1 cellular context compared by ENCODE assay signal in the genomic region with DNA sequence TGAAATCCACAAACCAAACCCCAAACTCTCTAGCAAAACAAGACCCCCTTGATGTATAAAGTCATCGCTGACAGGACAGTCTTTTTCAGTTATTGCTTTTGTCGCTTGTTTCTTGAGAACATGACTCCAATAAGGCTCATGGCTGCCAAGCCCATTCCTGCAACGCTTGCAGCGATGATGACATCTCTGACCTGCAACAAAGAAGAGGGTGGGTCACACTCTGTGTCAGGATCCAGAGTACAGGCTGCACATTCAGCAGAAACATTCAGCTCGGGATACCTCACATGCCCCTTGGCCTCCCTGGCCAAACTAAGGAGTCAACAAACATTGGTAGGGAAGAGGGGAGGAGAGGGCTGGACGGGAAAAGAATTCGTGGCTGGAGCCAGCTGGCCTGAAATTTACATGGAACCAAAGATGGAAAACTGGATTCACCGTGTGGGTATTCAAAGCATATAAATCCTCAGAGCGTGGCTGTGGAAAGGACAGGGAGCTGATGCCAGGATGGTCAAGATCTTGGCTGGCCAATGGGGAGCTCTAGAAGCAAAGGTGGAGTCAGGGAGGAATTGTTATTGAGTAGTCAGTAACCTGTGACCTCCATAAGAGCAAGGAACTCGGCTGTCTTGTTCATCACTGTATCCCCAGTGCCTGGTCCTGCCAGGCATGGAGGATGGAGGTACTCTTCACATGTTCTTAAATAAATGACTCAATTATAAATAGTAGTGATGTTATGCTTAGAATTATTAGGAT.
TF ChIP-seq lines count a peak whose summit lies in the region.

No MANE protein-coding gene starts in this region.

TF ChIP-seq in GM23338, 12 proteins besides CTCF, POLR2A, EP300 and RAD21 (continued from another document):
- TF ChIP-seq, protein P1, sequence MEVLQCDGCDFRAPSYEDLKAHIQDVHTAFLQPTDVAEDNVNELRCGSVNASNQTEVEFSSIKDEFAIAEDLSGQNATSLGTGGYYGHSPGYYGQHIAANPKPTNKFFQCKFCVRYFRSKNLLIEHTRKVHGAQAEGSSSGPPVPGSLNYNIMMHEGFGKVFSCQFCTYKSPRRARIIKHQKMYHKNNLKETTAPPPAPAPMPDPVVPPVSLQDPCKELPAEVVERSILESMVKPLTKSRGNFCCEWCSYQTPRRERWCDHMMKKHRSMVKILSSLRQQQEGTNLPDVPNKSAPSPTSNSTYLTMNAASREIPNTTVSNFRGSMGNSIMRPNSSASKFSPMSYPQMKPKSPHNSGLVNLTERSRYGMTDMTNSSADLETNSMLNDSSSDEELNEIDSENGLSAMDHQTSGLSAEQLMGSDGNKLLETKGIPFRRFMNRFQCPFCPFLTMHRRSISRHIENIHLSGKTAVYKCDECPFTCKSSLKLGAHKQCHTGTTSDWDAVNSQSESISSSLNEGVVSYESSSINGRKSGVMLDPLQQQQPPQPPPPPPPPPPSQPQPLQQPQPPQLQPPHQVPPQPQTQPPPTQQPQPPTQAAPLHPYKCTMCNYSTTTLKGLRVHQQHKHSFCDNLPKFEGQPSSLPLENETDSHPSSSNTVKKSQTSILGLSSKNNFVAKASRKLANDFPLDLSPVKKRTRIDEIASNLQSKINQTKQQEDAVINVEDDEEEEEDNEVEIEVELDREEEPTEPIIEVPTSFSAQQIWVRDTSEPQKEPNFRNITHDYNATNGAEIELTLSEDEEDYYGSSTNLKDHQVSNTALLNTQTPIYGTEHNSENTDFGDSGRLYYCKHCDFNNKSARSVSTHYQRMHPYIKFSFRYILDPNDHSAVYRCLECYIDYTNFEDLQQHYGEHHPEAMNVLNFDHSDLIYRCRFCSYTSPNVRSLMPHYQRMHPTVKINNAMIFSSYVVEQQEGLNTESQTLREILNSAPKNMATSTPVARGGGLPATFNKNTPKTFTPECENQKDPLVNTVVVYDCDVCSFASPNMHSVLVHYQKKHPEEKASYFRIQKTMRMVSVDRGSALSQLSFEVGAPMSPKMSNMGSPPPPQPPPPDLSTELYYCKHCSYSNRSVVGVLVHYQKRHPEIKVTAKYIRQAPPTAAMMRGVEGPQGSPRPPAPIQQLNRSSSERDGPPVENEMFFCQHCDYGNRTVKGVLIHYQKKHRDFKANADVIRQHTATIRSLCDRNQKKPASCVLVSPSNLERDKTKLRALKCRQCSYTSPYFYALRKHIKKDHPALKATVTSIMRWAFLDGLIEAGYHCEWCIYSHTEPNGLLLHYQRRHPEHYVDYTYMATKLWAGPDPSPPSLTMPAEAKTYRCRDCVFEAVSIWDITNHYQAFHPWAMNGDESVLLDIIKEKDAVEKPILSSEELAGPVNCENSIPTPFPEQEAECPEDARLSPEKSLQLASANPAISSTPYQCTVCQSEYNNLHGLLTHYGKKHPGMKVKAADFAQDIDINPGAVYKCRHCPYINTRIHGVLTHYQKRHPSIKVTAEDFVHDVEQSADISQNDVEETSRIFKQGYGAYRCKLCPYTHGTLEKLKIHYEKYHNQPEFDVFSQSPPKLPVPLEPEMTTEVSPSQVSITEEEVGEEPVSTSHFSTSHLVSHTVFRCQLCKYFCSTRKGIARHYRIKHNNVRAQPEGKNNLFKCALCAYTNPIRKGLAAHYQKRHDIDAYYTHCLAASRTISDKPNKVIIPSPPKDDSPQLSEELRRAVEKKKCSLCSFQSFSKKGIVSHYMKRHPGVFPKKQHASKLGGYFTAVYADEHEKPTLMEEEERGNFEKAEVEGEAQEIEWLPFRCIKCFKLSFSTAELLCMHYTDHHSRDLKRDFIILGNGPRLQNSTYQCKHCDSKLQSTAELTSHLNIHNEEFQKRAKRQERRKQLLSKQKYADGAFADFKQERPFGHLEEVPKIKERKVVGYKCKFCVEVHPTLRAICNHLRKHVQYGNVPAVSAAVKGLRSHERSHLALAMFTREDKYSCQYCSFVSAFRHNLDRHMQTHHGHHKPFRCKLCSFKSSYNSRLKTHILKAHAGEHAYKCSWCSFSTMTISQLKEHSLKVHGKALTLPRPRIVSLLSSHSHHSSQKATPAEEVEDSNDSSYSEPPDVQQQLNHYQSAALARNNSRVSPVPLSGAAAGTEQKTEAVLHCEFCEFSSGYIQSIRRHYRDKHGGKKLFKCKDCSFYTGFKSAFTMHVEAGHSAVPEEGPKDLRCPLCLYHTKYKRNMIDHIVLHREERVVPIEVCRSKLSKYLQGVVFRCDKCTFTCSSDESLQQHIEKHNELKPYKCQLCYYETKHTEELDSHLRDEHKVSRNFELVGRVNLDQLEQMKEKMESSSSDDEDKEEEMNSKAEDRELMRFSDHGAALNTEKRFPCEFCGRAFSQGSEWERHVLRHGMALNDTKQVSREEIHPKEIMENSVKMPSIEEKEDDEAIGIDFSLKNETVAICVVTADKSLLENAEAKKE (CRISPR knock-in tag; IDR thresholded peaks at IDR 0.05) = no peak
- TF ChIP-seq STAT1 (IDR thresholded peaks at IDR 0.05; ENCODE audit: unreplicated experiment) = no peak
- TF ChIP-seq ZNF331 (CRISPR knock-in tag; IDR thresholded peaks at IDR 0.05; ENCODE audit: low read depth) = no peak
- TF ChIP-seq EZH2 (IDR thresholded peaks at IDR 0.05; ENCODE audit: low read depth, unreplicated experiment) = no peak
- no peak for TF ChIP-seq EZH2phosphoT487 (IDR thresholded peaks at IDR 0.05; ENCODE audit: unreplicated experiment)
- TF ChIP-seq, protein P2, sequence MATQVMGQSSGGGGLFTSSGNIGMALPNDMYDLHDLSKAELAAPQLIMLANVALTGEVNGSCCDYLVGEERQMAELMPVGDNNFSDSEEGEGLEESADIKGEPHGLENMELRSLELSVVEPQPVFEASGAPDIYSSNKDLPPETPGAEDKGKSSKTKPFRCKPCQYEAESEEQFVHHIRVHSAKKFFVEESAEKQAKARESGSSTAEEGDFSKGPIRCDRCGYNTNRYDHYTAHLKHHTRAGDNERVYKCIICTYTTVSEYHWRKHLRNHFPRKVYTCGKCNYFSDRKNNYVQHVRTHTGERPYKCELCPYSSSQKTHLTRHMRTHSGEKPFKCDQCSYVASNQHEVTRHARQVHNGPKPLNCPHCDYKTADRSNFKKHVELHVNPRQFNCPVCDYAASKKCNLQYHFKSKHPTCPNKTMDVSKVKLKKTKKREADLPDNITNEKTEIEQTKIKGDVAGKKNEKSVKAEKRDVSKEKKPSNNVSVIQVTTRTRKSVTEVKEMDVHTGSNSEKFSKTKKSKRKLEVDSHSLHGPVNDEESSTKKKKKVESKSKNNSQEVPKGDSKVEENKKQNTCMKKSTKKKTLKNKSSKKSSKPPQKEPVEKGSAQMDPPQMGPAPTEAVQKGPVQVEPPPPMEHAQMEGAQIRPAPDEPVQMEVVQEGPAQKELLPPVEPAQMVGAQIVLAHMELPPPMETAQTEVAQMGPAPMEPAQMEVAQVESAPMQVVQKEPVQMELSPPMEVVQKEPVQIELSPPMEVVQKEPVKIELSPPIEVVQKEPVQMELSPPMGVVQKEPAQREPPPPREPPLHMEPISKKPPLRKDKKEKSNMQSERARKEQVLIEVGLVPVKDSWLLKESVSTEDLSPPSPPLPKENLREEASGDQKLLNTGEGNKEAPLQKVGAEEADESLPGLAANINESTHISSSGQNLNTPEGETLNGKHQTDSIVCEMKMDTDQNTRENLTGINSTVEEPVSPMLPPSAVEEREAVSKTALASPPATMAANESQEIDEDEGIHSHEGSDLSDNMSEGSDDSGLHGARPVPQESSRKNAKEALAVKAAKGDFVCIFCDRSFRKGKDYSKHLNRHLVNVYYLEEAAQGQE (IDR thresholded peaks at IDR 0.05; ENCODE audit: unreplicated experiment) = no peak
